9 cellular contexts compared by ENCODE assay signal in the genomic region with DNA sequence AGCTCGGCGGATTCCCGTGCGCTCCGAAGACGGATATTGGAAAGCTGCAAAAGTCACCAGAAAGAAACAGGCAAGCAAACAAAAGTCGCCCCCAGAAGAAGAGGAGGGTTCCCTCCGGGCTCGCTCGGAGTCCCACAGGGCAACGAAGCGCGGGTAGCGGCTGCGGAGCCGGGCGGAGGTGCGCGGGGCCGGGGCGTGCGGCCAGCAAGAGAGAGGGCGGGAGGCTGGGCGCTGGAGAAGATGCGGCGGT. TPM values are rescaled to one million over a fixed set of nuclear protein-coding genes. Genes with fewer than 3 reads are reported as not detected.
DNase-seq lines count a peak whose midpoint lies in the region; ATAC-seq and TF ChIP-seq lines count a peak whose summit lies in the region.
"Had no signal": no experiment of that assay in that cellular context is flagged by ENCODE, and none has a peak within 500 bp of the region (broad histone marks: within the 10 kb centered on the region; RNA-seq: fewer than 3 reads in every experiment).

A gene (minus strand): TSS at position 247 of the 250 bp plus-strand sequence. CDS start 642 bp downstream, outside the sequence.

- intact Hi-C loops in Calu3 (cut with micrococcal nuclease; ENCODE audit: unreplicated experiment) = no loop called here

- peaks cover 21% of the 10 kb centered on the region for H3K4me1 ChIP-seq in RWPE2 (ENCODE audit: insufficient read depth, poor library complexity, severe bottlenecking)
- peaks cover 13% of the 10 kb centered on the region for H3K4me1 ChIP-seq in cardiac muscle cell (ENCODE audit: low read depth)

- CTCF ChIA-PET in Calu3 (lab: Charles Lee) = interaction anchor here (0.6 kb wide), 1 partner anchor 89 kb away, joined by 3 read pairs; no protein-coding TSS in a partner anchor
- CTCF ChIA-PET in activated naive CD4-positive, alpha-beta T cell treated with anti-CD3 and anti-CD28 coated beads, Interleukin-2, amount 10 ng/mL, durations not matched to agents 7 days and 5 days (lab: Charles Lee) = no interaction called here

- peaks cover 3% of the 10 kb centered on the region for H3K9me3 Mint-ChIP-seq in Calu3 (ENCODE audit: low read depth, unreplicated experiment)
- H3K9me3 Mint-ChIP-seq in activated naive CD4-positive, alpha-beta T cell treated with anti-CD3 and anti-CD28 coated beads, Interleukin-2, amount 10 ng/mL, durations not matched to agents 7 days and 5 days = no peaks in the 10 kb centered on the region

- H3K36me3 ChIP-seq in RWPE2 (ENCODE audit: low read depth) (peaks cover 38% of the 10 kb centered on the region), cardiac muscle cell (peaks cover 35% of the 10 kb centered on the region)

- peak within 1 kb of the TSS; percentile 66 for H3K4me3 Mint-ChIP-seq in Calu3 (ENCODE audit: low read depth, unreplicated experiment)
- no peak within 1 kb of the TSS for H3K4me3 Mint-ChIP-seq in activated naive CD4-positive, alpha-beta T cell treated with anti-CD3 and anti-CD28 coated beads, Interleukin-2, amount 10 ng/mL, durations not matched to agents 7 days and 5 days

- no peak within 1 kb of the TSS for H3K27ac Mint-ChIP-seq in Calu3 (ENCODE audit: unreplicated experiment)
- no peak within 1 kb of the TSS for H3K27ac Mint-ChIP-seq in activated naive CD4-positive, alpha-beta T cell treated with anti-CD3 and anti-CD28 coated beads, Interleukin-2, amount 10 ng/mL, durations not matched to agents 7 days and 5 days

- ATAC-seq in RWPE2 (ENCODE audit: low read depth) = no peak
- ATAC-seq in GM21367 (IDR thresholded peaks at IDR 0.05; ENCODE audit: unreplicated experiment) = no peak

- no TSS peak for BruUV-seq in Calu3 (replicated peaks; lab: Mats Ljungman, UMichigan)

- H3K4me3 ChIP-seq in RWPE2 (ENCODE audit: severe bottlenecking) (peak within 1 kb of the TSS; percentile 83), cardiac muscle cell (peak within 1 kb of the TSS; percentile 95)

- peaks cover 21% of the 10 kb centered on the region for H3K36me3 Mint-ChIP-seq in Calu3 (ENCODE audit: insufficient read depth, unreplicated experiment)
- H3K36me3 Mint-ChIP-seq in activated naive CD4-positive, alpha-beta T cell treated with anti-CD3 and anti-CD28 coated beads, Interleukin-2, amount 10 ng/mL, durations not matched to agents 7 days and 5 days = peaks cover 2% of the 10 kb centered on the region

- H3K4me1 Mint-ChIP-seq in Calu3 (ENCODE audit: low read depth, unreplicated experiment) = peaks cover 14% of the 10 kb centered on the region
- H3K4me1 Mint-ChIP-seq in activated naive CD4-positive, alpha-beta T cell treated with anti-CD3 and anti-CD28 coated beads, Interleukin-2, amount 10 ng/mL, durations not matched to agents 7 days and 5 days = no peaks in the 10 kb centered on the region

- H3K27me3 ChIP-seq in RWPE2 (ENCODE audit: insufficient read depth, poor library complexity, severe bottlenecking) (no peaks in the 10 kb centered on the region), cardiac muscle cell (no peaks in the 10 kb centered on the region)

- H3K27ac ChIP-seq in RWPE2 (ENCODE audit: poor library complexity, severe bottlenecking) = peak within 1 kb of the TSS; percentile 82
- H3K27ac ChIP-seq in cardiac muscle cell = peak within 1 kb of the TSS; percentile 97

- H3K27me3 Mint-ChIP-seq in Calu3 (ENCODE audit: unreplicated experiment) = peaks cover 19% of the 10 kb centered on the region
- peaks cover 36% of the 10 kb centered on the region for H3K27me3 Mint-ChIP-seq in activated naive CD4-positive, alpha-beta T cell treated with anti-CD3 and anti-CD28 coated beads, Interleukin-2, amount 10 ng/mL, durations not matched to agents 7 days and 5 days

- TF ChIP-seq CTCF in Calu3 (IDR thresholded peaks at IDR 0.05; ENCODE audit: unreplicated experiment) (no peak), RWPE2 (IDR thresholded peaks at IDR 0.05; ENCODE audit: poor library complexity, severe bottlenecking) (no peak), cardiac muscle cell (IDR thresholded peaks at IDR 0.05; ENCODE audit: low read depth, low read length) (no peak)

- DNase-seq in Calu3 (no peak), RWPE2 (ENCODE audit: low spot score) (no peak), cardiac muscle cell (ENCODE audit: low read depth in 1 of 2, low spot score in 1 of 2) (no peak), pulmonary artery endothelial cell (ENCODE audit: low read depth, low spot score) (no peak), HK-2 (ENCODE audit: unreplicated experiment) (no peak), SK-N-DZ (ENCODE audit: low spot score) (no peak)
- no peak for DNase-seq in activated naive CD4-positive, alpha-beta T cell treated with anti-CD3 and anti-CD28 coated beads, Interleukin-2, amount 10 ng/mL, durations not matched to agents 7 days and 5 days
- DNase-seq: activated gamma-delta T cell treated with Interleukin-2 at 50 U/mL for 16 hours had no signal

- no peaks in the 10 kb centered on the region for H3K9me3 ChIP-seq in RWPE2 (ENCODE audit: severe bottlenecking)
- no peaks in the 10 kb centered on the region for H3K9me3 ChIP-seq in cardiac muscle cell (ENCODE audit: low read depth)

RNA-seq across cellular contexts. Expression of the gene that starts here (rescaled TPM):
- 0.22 and 0.31 TPM in 2 replicates for total RNA-seq in Calu3 (2022)
- total RNA-seq in cardiac muscle cell = 1,580 and 2,094 TPM in 2 replicates
- 725 and 1,356 TPM in 2 replicates for polyA plus RNA-seq in cardiac muscle cell
- total RNA-seq in pulmonary artery endothelial cell = 16.8 and 73.7 TPM in 2 replicates
- 8.8 and 10.0 TPM in 2 replicates for polyA plus RNA-seq in SK-N-DZ (2014; cell fraction: cytosol; rRNA removed)
- polyA plus RNA-seq in SK-N-DZ (2014; cell fraction: nucleus; rRNA removed) = 5.9 and 7.9 TPM in 2 replicates

Comparison
In these comparisons a context has a peak if more than half of its experiments do, and no peak if none do; other contexts are left out.
1. RNA of the gene that starts here (total RNA-seq): 1,580 to 2,094 TPM in cardiac muscle cell and 16.8 to 73.7 TPM in pulmonary artery endothelial cell; 0.22 to 0.31 TPM in Calu3; every median in the first group is over 10 times any median in the second.
2. RNA of the gene that starts here (total RNA-seq): 1,580 to 2,094 TPM in cardiac muscle cell; 16.8 to 73.7 TPM in pulmonary artery endothelial cell; every median in the first group is over 10 times any median in the second.